In genomic region chr6:138446821-138447220, GRCh38 we compare ENCODE assay signal across 17 cellular contexts. TPM values are rescaled to one million over a fixed set of nuclear protein-coding genes. Genes with fewer than 3 reads are reported as not detected.
DNase-seq lines count a peak whose midpoint lies in the region; ATAC-seq and TF ChIP-seq lines count a peak whose summit lies in the region.
"Had no signal": no experiment of that assay in that cellular context is flagged by ENCODE, and none has a peak within 500 bp of the region (broad histone marks: within the 10 kb centered on the region; RNA-seq: fewer than 3 reads in every experiment).

No MANE protein-coding gene starts in this region.

- H3K27me3 ChIP-seq in left ventricle myocardium inferior (ENCODE audit: low read depth) (no peaks in the 10 kb centered on the region), esophagus squamous epithelium (no peaks in the 10 kb centered on the region), Peyer's patch (no peaks in the 10 kb centered on the region)

- H3K4me1 ChIP-seq in left ventricle myocardium inferior (peaks cover 14% of the 10 kb centered on the region), esophagus squamous epithelium (peaks cover 0 to 11% (median 0%) of the 10 kb centered on the region in 3 donors), Peyer's patch (peaks cover 0 to 13% (median 1%) of the 10 kb centered on the region in 4 donors)
- H3K4me1 ChIP-seq: A549 had no signal

- TF ChIP-seq POLR2A in esophagus squamous epithelium (IDR thresholded peaks at IDR 0.05), result no peak
- no peak for TF ChIP-seq POLR2A in Peyer's patch (IDR thresholded peaks at IDR 0.05)

- H3K36me3 ChIP-seq in left ventricle myocardium inferior (peaks cover 12% of the 10 kb centered on the region), esophagus squamous epithelium (peaks cover 0 to 20% (median 0%) of the 10 kb centered on the region in 3 donors), Peyer's patch (peaks cover 0 to 26% (median 0%) of the 10 kb centered on the region in 3 donors)

- ATAC-seq in left cardiac atrium (no peak), esophagus mucosa (peak; percentile 80), GM21619 (IDR thresholded peaks at IDR 0.05; ENCODE audit: unreplicated experiment) (no peak)
- ATAC-seq: A549 had no signal

- WGBS in esophagus squamous epithelium, 2 donors, result 24 to 60% methylated on average over 6 of the region's 6 CpGs

- H3K36me3 Mint-ChIP-seq in nephron progenitor cell (ENCODE audit: low read depth), result peaks cover 15% of the 10 kb centered on the region

- TF ChIP-seq CTCF in left ventricle myocardium inferior (IDR thresholded peaks at IDR 0.05; ENCODE audit: borderline replicate concordance), result no peak
- no peak for TF ChIP-seq CTCF in nephron progenitor cell (IDR thresholded peaks at IDR 0.05)
- no peak for TF ChIP-seq CTCF in esophagus squamous epithelium (IDR thresholded peaks at IDR 0.05)
- no peak for TF ChIP-seq CTCF in Peyer's patch (IDR thresholded peaks at IDR 0.05)

- H3K27ac Mint-ChIP-seq in nephron progenitor cell, result peak overlapping the region; percentile 68
- H3K27ac Mint-ChIP-seq: CD4-positive, alpha-beta T cell; H9 had no signal

- H3K4me3 ChIP-seq in left ventricle myocardium inferior (no peak overlapping the region), esophagus squamous epithelium (no peak overlapping the region), Peyer's patch (no peak overlapping the region)
- H3K4me3 ChIP-seq: A549 had no signal

- DNase-seq in left ventricle myocardium inferior (no peak), left cardiac atrium (no peak), nephron progenitor cell (no peak), esophagus squamous epithelium (lab: John Stamatoyannopoulos, UW) (no peak), Peyer's patch (no peak)
- DNase-seq: AML-193; CD4-positive, alpha-beta T cell; DMS153; DMS79; GF-D8; H9; IMR-90 had no signal

- H3K9me3 ChIP-seq in left ventricle myocardium inferior (replicated peaks) (no peaks in the 10 kb centered on the region), esophagus squamous epithelium (no peaks in the 10 kb centered on the region), Peyer's patch (no peaks in the 10 kb centered on the region)
- H3K9me3 ChIP-seq: A549 had no signal

- no peak overlapping the region for H3K4me3 Mint-ChIP-seq in nephron progenitor cell
- H3K4me3 Mint-ChIP-seq: CD4-positive, alpha-beta T cell; H9 had no signal

- no peaks in the 10 kb centered on the region for H3K4me1 Mint-ChIP-seq in nephron progenitor cell

- H3K27ac ChIP-seq in left ventricle myocardium inferior (replicated peaks) (peak overlapping the region; percentile 4), esophagus squamous epithelium (no peak overlapping the region), Peyer's patch (no peak overlapping the region)
- H3K27ac ChIP-seq: 22Rv1, A549, C4-2B had no signal

- intact Hi-C loops in left ventricle myocardium inferior (cut with micrococcal nuclease), result no loop called here
- intact Hi-C loops in left cardiac atrium (cut with DNase I), result no loop called here
- intact Hi-C loops in esophagus squamous epithelium (cut with DNase I), result no loop called here

- no peaks in the 10 kb centered on the region for H3K27me3 Mint-ChIP-seq in nephron progenitor cell (ENCODE audit: low read depth, poor library complexity)
- H3K27me3 Mint-ChIP-seq: CD4-positive, alpha-beta T cell had no signal

- no peaks in the 10 kb centered on the region for H3K9me3 Mint-ChIP-seq in nephron progenitor cell
- H3K9me3 Mint-ChIP-seq: CD4-positive, alpha-beta T cell; H9 had no signal

RNA-seq across cellular contexts. Expression of gene HEBP2, which starts 42.8 kb away (rescaled TPM):
- total RNA-seq in left ventricle myocardium inferior, result 101 TPM
- 100 to 1,000 TPM in 1 of 2 donors, 10 to 100 TPM in 1; 84.9 to 111 TPM for total RNA-seq in left cardiac atrium
- total RNA-seq in esophagus mucosa, result 162 TPM
- total RNA-seq in esophagus squamous epithelium, result 100 to 1,000 TPM in 2 of 4 donors, 10 to 100 TPM in 2; 62.1 to 193 (median 90.8) TPM
- 10 to 100 TPM; 30.4 to 85.8 (median 46.6) TPM for total RNA-seq in Peyer's patch

RNA-seq across cellular contexts. Expression of gene NHSL1, which starts 52.5 kb away (rescaled TPM):
- total RNA-seq in left ventricle myocardium inferior (44.7 TPM), left cardiac atrium (10 to 100 TPM; 32.1 to 45.1 TPM), esophagus mucosa (34.8 TPM), esophagus squamous epithelium (10 to 100 TPM; 13.1 to 58.2 (median 32.0) TPM), Peyer's patch (100 to 1,000 TPM in 3 of 4 donors, 10 to 100 TPM in 1; 48.7 to 187 (median 160) TPM)
